1 cellular context compared by ENCODE assay signal in the genomic region with DNA sequence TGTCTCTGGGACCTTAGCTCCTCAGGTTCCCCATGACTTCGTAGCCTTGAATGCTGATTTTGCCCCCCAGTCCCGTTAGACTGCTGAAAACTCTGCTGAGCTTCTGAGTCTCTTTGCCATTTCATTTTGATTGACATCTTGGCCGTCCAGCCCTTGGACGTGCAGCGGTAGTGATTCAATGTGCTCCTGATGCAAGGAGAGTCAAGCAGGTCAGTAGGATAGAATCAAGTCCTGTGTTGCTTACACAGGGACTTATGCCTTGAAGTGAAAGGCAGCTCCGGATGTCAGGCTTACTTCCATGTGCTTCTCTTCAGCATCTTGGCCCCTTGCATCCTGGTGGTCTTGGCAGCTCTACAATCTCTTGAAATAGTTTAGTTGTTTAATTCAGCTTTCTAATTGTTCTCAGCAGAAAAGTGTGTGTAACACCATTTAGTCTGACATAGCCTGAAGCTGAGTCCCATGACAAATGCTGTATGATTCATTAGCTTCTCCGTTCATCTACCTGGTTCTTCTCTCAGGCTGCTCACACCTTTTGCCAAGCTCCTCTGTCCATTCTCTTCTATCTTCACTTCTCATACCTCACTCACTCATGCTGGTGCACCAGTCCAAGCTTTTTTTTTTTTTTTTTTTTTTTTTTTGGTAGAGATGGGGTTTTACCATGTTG.
TF ChIP-seq lines count a peak whose summit lies in the region.

No MANE protein-coding gene starts in this region.

TF ChIP-seq in IMR-90, 13 proteins besides CTCF, POLR2A, EP300 and RAD21 (continued from another document):
- TF ChIP-seq MAZ (IDR thresholded peaks at IDR 0.05; ENCODE audit: borderline replicate concordance, low read depth, low read length): no peak
- TF ChIP-seq MAFK (IDR thresholded peaks at IDR 0.05; ENCODE audit: low read depth, low read length): no peak
- TF ChIP-seq RCOR1 (IDR thresholded peaks at IDR 0.05; ENCODE audit: insufficient replicate concordance, low read length): no peak
- no peak for TF ChIP-seq FOS (IDR thresholded peaks at IDR 0.05; ENCODE audit: low read depth, low read length)
- no peak for TF ChIP-seq RFX5 (IDR thresholded peaks at IDR 0.05; ENCODE audit: low read depth, low read length)
- no peak for TF ChIP-seq MXI1 (IDR thresholded peaks at IDR 0.05; ENCODE audit: borderline replicate concordance, low read depth, low read length)
- TF ChIP-seq, protein P1, sequence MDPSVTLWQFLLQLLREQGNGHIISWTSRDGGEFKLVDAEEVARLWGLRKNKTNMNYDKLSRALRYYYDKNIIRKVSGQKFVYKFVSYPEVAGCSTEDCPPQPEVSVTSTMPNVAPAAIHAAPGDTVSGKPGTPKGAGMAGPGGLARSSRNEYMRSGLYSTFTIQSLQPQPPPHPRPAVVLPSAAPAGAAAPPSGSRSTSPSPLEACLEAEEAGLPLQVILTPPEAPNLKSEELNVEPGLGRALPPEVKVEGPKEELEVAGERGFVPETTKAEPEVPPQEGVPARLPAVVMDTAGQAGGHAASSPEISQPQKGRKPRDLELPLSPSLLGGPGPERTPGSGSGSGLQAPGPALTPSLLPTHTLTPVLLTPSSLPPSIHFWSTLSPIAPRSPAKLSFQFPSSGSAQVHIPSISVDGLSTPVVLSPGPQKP (IDR thresholded peaks at IDR 0.05; ENCODE audit: borderline replicate concordance, low read depth, low read length): no peak
TF ChIP-seq in IMR-90: peak in this region for 0.
